20 cellular contexts compared by ENCODE assay signal in genomic region chr14:96631621-96632362, GRCh38.
A peak's percentile ranks its signal among the peaks of the same experiment; 100 is the strongest.
DNase-seq lines count a peak whose midpoint lies in the region; ATAC-seq, FAIRE-seq and TF ChIP-seq lines count a peak whose summit lies in the region.
"Had no signal": no experiment of that assay in that cellular context is flagged by ENCODE, and none has a peak within 500 bp of the region (broad histone marks: within the 10 kb centered on the region; RNA-seq: fewer than 3 reads in every experiment).

No MANE protein-coding gene starts in this region.

- TF ChIP-seq CTCF in Peyer's patch (IDR thresholded peaks at IDR 0.05), result no peak

- TF ChIP-seq POLR2A in Peyer's patch (IDR thresholded peaks at IDR 0.05), result no peak

- H3K36me3 ChIP-seq in Peyer's patch, result no peaks in the 10 kb centered on the region
- no peaks in the 10 kb centered on the region for H3K36me3 ChIP-seq in effector memory CD4-positive, alpha-beta T cell (ENCODE audit: control insufficient read depth, insufficient read depth, low read length)
- H3K36me3 ChIP-seq in SJCRH30, result no peaks in the 10 kb centered on the region
- H3K36me3 ChIP-seq: adrenal gland had no signal

- H3K9me3 ChIP-seq in Peyer's patch (no peaks in the 10 kb centered on the region), SJCRH30 (replicated peaks) (no peaks in the 10 kb centered on the region)
- H3K9me3 ChIP-seq in effector memory CD4-positive, alpha-beta T cell (ENCODE audit: control insufficient read depth, low read length), result no peaks in the 10 kb centered on the region
- H3K9me3 ChIP-seq: adrenal gland had no signal

- no peaks in the 10 kb centered on the region for H3K27me3 ChIP-seq in Peyer's patch
- no peaks in the 10 kb centered on the region for H3K27me3 ChIP-seq in effector memory CD4-positive, alpha-beta T cell (replicated peaks; ENCODE audit: control insufficient read depth, insufficient read depth, low read length, poor library complexity, severe bottlenecking)
- H3K27me3 ChIP-seq in SJCRH30, result no peaks in the 10 kb centered on the region
- H3K27me3 ChIP-seq: adrenal gland had no signal

- peak; percentile 6 for DNase-seq in stimulated activated CD4-positive, alpha-beta T cell treated with anti-CD3 and anti-CD28 coated beads, Interleukin-15, amount 100 ng/mL, for 24 hours
- DNase-seq in stimulated activated CD4-positive, alpha-beta T cell treated with anti-CD3 and anti-CD28 coated beads, Interleukin-1b, Interleukin-23, amount 100 ng/mL, for 48 hours, result no peak
- DNase-seq in Peyer's patch (peak in 2 of 3 donors; percentile 6 to 32), iPS-NIHi11 (ENCODE audit: low spot score) (peak; percentile 3), HTR-8/SVneo (ENCODE audit: insufficient read length, low spot score) (no peak), SJCRH30 (no peak)
- DNase-seq in effector memory CD4-positive, alpha-beta T cell, result no peak
- DNase-seq: activated B cell treated with CpG ODN at 0.5 μM for 24 hours, cerebellar nuclear complex, NCI-H146, NCI-H446 treated with DMSO at 0.1 percent for 48 hours, PC-9 had no signal

- no peak for ATAC-seq in HG03159 (IDR thresholded peaks at IDR 0.05; ENCODE audit: unreplicated experiment)
- ATAC-seq: T-cell had no signal

- no peaks in the 10 kb centered on the region for H3K4me1 ChIP-seq in Peyer's patch
- no peaks in the 10 kb centered on the region for H3K4me1 ChIP-seq in effector memory CD4-positive, alpha-beta T cell (ENCODE audit: control insufficient read depth, insufficient read depth, low read length, poor library complexity, severe bottlenecking)
- H3K4me1 ChIP-seq in SJCRH30, result no peaks in the 10 kb centered on the region
- H3K4me1 ChIP-seq: adrenal gland, parathyroid adenoma had no signal

- H3K27ac ChIP-seq in Peyer's patch (no peak overlapping the region), SJCRH30 (no peak overlapping the region)
- H3K27ac ChIP-seq in effector memory CD4-positive, alpha-beta T cell (ENCODE audit: insufficient read depth, low read length, poor library complexity, severe bottlenecking), result no peak overlapping the region
- H3K27ac ChIP-seq: adrenal gland, KMS-11, parathyroid adenoma, PC-9 had no signal

- H3K4me3 ChIP-seq in Peyer's patch (no peak overlapping the region), SJCRH30 (no peak overlapping the region)
- H3K4me3 ChIP-seq in effector memory CD4-positive, alpha-beta T cell (ENCODE audit: insufficient read depth, low read depth, low read length, poor library complexity, severe bottlenecking), result no peak overlapping the region
- H3K4me3 ChIP-seq: adrenal gland, PC-9 had no signal

- no peak for FAIRE-seq in HTR-8/SVneo (lab: Jason Lieb, UNC)
- FAIRE-seq: endothelial cell of umbilical vein, GM12891, keratinocyte had no signal

Comparison
In these comparisons a context has a peak if more than half of its experiments do, and no peak if none do; other contexts are left out.
1. DNase-seq: peak in stimulated activated CD4-positive, alpha-beta T cell treated with anti-CD3 and anti-CD28 coated beads, Interleukin-15, amount 100 ng/mL, for 24 hours (single experiment), Peyer's patch (2 of 3) and iPS-NIHi11 (single experiment); none in stimulated activated CD4-positive, alpha-beta T cell treated with anti-CD3 and anti-CD28 coated beads, Interleukin-1b, Interleukin-23, amount 100 ng/mL, for 48 hours (single experiment), HTR-8/SVneo (single experiment), effector memory CD4-positive, alpha-beta T cell (0 of 3) and SJCRH30 (0 of 2).